In genomic region chr2:29880084-29880483, GRCh38 we compare ENCODE assay signal across 27 cellular contexts. TPM values are rescaled to one million over a fixed set of nuclear protein-coding genes. Genes with fewer than 3 reads are reported as not detected.
"Had no signal": no experiment of that assay in that cellular context is flagged by ENCODE, and none has a peak within 500 bp of the region (broad histone marks: within the 10 kb centered on the region; RNA-seq: fewer than 3 reads in every experiment).

No MANE protein-coding gene starts in this region.

- H3K4me1 Mint-ChIP-seq: endodermal cell had no signal

- H3K27ac ChIP-seq: colonic mucosa, coronary artery, dorsolateral prefrontal cortex, epithelial cell of prostate, esophagus squamous epithelium, foreskin keratinocyte, gastrocnemius medialis, gastroesophageal sphincter, heart left ventricle, heart right ventricle had no signal

- H3K4me3 ChIP-seq: colonic mucosa, coronary artery, dorsolateral prefrontal cortex, esophagus squamous epithelium, gastrocnemius medialis, gastroesophageal sphincter, heart left ventricle, heart right ventricle had no signal

- ATAC-seq: effector memory CD8-positive, alpha-beta T cell; esophagus mucosa; foreskin keratinocyte; gastrocnemius medialis; gastroesophageal sphincter; heart left ventricle; heart right ventricle had no signal

- H3K27ac Mint-ChIP-seq: dendritic cell treated with granulocyte-macrophage colony-stimulating factor and Interleukin-4, amounts not matched to agents 40 ng/mL and 50 ng/mL, for 4 days; effector memory CD8-positive, alpha-beta T cell; endodermal cell had no signal

- H3K9me3 Mint-ChIP-seq: effector memory CD8-positive, alpha-beta T cell; endodermal cell had no signal

- H3K27me3 ChIP-seq: colonic mucosa, gastrocnemius medialis had no signal

- H3K36me3 ChIP-seq: colonic mucosa, esophagus squamous epithelium, gastrocnemius medialis, gastroesophageal sphincter, heart left ventricle, heart right ventricle had no signal

- DNase-seq: colonic mucosa; cortex of kidney; dermis blood vessel endothelial cell; dorsolateral prefrontal cortex; effector CD4-positive, alpha-beta T cell; effector CD8-positive, alpha-beta T cell; effector memory CD4-positive, alpha-beta T cell; effector memory CD8-positive, alpha-beta T cell; endodermal cell; erythroblast; esophagus squamous epithelium; foreskin fibroblast; foreskin keratinocyte; gastrocnemius medialis; glutamatergic neuron; head of caudate nucleus; heart left ventricle; heart right ventricle had no signal

- H3K4me1 ChIP-seq: colonic mucosa, esophagus squamous epithelium, foreskin keratinocyte, gastrocnemius medialis, gastroesophageal sphincter, heart left ventricle, heart right ventricle had no signal

- H3K4me3 Mint-ChIP-seq: dendritic cell treated with granulocyte-macrophage colony-stimulating factor and Interleukin-4, amounts not matched to agents 40 ng/mL and 50 ng/mL, for 4 days; effector memory CD8-positive, alpha-beta T cell; endodermal cell had no signal

- H3K27me3 Mint-ChIP-seq: dendritic cell treated with granulocyte-macrophage colony-stimulating factor and Interleukin-4, amounts not matched to agents 40 ng/mL and 50 ng/mL, for 4 days had no signal

- H3K9me3 ChIP-seq: colonic mucosa, esophagus squamous epithelium, gastrocnemius medialis had no signal

RNA-seq across cellular contexts. Expression of gene ALK, which starts 41.3 kb away (rescaled TPM):
- total RNA-seq: dermis blood vessel endothelial cell, dermis microvascular lymphatic vessel endothelial cell, endothelial cell of umbilical vein, fibroblast of villous mesenchyme, foreskin keratinocyte, gastrocnemius medialis, glomerular endothelial cell had no signal
- polyA plus RNA-seq: endothelial cell of umbilical vein, foreskin keratinocyte, heart left ventricle had no signal
